ENCODE assay signal across 17 cellular contexts in the genomic region with DNA sequence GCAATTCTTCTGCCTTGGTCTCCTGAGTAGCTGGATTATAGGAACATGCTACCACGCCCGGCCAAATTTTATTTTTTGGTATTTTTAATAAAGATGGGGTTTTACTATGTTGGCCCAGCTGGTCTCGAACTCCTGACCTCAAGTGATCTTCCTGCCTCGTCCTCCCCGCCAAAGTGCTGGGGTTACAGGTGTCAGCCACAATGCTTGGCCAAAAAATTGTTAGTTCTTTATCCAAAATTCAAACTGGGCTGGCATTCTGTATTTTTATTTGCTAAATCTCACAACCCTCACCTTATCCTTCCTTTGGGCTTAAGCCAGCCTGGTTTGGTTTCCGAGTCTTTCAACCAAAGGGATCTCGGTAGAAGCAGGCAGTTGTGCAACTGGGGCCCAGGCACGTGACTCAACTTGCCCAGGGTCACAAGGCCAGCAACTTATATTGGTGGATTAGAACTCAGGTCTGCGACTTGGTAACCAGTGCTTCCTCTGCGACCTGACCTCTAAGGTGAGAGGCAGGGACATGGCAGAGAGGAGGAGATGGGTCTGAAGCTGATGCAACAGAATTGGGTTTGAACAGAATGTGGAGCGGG.
"Had no signal": no experiment of that assay in that cellular context is flagged by ENCODE, and none has a peak within 500 bp of the region (broad histone marks: within the 10 kb centered on the region; RNA-seq: fewer than 3 reads in every experiment).

No MANE protein-coding gene starts in this region.

- DNase-seq: activated CD4-positive, alpha-beta T cell treated with anti-CD3 and anti-CD28 coated beads, Interleukin-2, amount 50 U/mL, for 4 hours; activated naive CD8-positive, alpha-beta T cell treated with anti-CD3 and anti-CD28 coated beads, Interleukin-2, amount 10 ng/mL, durations not matched to agents 7 days and 5 days; activated T-cell treated with anti-CD3 and anti-CD28 coated beads, Interleukin-2, amount 50 U/mL, for 4 hours; immature natural killer cell; left cardiac atrium; mucosa of descending colon; naive thymus-derived CD8-positive, alpha-beta T cell; psoas muscle; sigmoid colon; stimulated activated CD4-positive, alpha-beta T cell treated with anti-CD3 and anti-CD28 coated beads, Interleukin-12 subunit alpha, Interleukin-12 subunit beta, amount 100 ng/mL, for 4 hours; stimulated activated CD4-positive, alpha-beta T cell treated with anti-CD3 and anti-CD28 coated beads, Interleukin-2, amount 100 ng/mL, for 48 hours; stomach had no signal

- ATAC-seq: activated CD4-positive, CD25-positive, alpha-beta regulatory T cell treated with anti-CD3 and anti-CD28 coated beads, Interleukin-2, amount 50 U/mL, for 24 hours; left cardiac atrium; naive thymus-derived CD8-positive, alpha-beta T cell had no signal

- H3K27me3 ChIP-seq: dorsolateral prefrontal cortex, sigmoid colon had no signal

- H3K9me3 Mint-ChIP-seq: activated naive CD8-positive, alpha-beta T cell treated with anti-CD3 and anti-CD28 coated beads, Interleukin-2, amount 10 ng/mL, durations not matched to agents 7 days and 5 days; activated T-cell treated with anti-CD3 and anti-CD28 coated beads, Interleukin-2, amount 50 U/mL, for 4 hours; immature natural killer cell; naive thymus-derived CD8-positive, alpha-beta T cell; T-helper 1 cell treated with Interleukin-12 subunit alpha and Interleukin-12 subunit beta and Interleukin-4 antibody, amounts not matched to agents 30 μg/mL and 1 μg/mL, for 36 hours had no signal

- H3K27ac Mint-ChIP-seq: activated naive CD8-positive, alpha-beta T cell treated with anti-CD3 and anti-CD28 coated beads, Interleukin-2, amount 10 ng/mL, durations not matched to agents 7 days and 5 days; immature natural killer cell; T-helper 1 cell treated with Interleukin-12 subunit alpha and Interleukin-12 subunit beta and Interleukin-4 antibody, amounts not matched to agents 30 μg/mL and 1 μg/mL, for 36 hours had no signal

- H3K36me3 ChIP-seq: esophagus muscularis mucosa, sigmoid colon, stomach, thoracic aorta had no signal

- H3K4me1 ChIP-seq: esophagus muscularis mucosa, psoas muscle, sigmoid colon, stomach had no signal

- H3K36me3 Mint-ChIP-seq: activated naive CD8-positive, alpha-beta T cell treated with anti-CD3 and anti-CD28 coated beads, Interleukin-2, amount 10 ng/mL, durations not matched to agents 7 days and 5 days; immature natural killer cell; naive thymus-derived CD8-positive, alpha-beta T cell had no signal

- H3K4me3 Mint-ChIP-seq: activated naive CD8-positive, alpha-beta T cell treated with anti-CD3 and anti-CD28 coated beads, Interleukin-2, amount 10 ng/mL, durations not matched to agents 7 days and 5 days; activated T-cell treated with anti-CD3 and anti-CD28 coated beads, Interleukin-2, amount 50 U/mL, for 4 hours; immature natural killer cell; naive thymus-derived CD8-positive, alpha-beta T cell; T-helper 1 cell treated with Interleukin-12 subunit alpha and Interleukin-12 subunit beta and Interleukin-4 antibody, amounts not matched to agents 30 μg/mL and 1 μg/mL, for 36 hours had no signal

- H3K27ac ChIP-seq: esophagus muscularis mucosa, psoas muscle, sigmoid colon, stomach, thoracic aorta had no signal

- H3K4me1 Mint-ChIP-seq: activated naive CD8-positive, alpha-beta T cell treated with anti-CD3 and anti-CD28 coated beads, Interleukin-2, amount 10 ng/mL, durations not matched to agents 7 days and 5 days; immature natural killer cell had no signal

- H3K4me3 ChIP-seq: dorsolateral prefrontal cortex, esophagus muscularis mucosa, mucosa of descending colon, psoas muscle, sigmoid colon, stomach, thoracic aorta had no signal

- H3K9me3 ChIP-seq: esophagus muscularis mucosa, mucosa of descending colon, psoas muscle, sigmoid colon, stomach, thoracic aorta had no signal
